1 cellular context compared by ENCODE assay signal in the genomic region with DNA sequence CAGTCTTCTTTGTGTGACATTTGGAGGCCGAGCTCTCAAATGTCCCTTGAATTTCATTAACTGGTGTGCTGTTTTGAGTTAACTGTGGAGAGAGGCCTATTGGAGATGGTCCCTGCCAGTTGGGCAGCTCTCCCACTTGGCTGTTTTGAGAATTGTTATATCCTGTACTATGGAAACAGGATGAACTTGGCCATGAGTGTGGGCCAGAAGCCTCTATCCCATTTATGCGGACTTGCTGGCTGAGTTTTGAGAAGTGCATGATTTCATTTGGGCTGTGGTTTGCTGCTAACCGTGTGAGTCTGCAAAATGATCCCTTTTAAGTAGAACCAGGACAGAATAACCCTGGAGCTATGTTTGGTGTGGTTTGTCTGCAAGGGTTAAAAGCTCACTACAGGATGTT.
TF ChIP-seq lines count a peak whose summit lies in the region.

No MANE protein-coding gene starts in this region.

TF ChIP-seq in GM23338, 12 proteins besides CTCF, POLR2A, EP300 and RAD21 (continued from another document):
- TF ChIP-seq, protein P1, sequence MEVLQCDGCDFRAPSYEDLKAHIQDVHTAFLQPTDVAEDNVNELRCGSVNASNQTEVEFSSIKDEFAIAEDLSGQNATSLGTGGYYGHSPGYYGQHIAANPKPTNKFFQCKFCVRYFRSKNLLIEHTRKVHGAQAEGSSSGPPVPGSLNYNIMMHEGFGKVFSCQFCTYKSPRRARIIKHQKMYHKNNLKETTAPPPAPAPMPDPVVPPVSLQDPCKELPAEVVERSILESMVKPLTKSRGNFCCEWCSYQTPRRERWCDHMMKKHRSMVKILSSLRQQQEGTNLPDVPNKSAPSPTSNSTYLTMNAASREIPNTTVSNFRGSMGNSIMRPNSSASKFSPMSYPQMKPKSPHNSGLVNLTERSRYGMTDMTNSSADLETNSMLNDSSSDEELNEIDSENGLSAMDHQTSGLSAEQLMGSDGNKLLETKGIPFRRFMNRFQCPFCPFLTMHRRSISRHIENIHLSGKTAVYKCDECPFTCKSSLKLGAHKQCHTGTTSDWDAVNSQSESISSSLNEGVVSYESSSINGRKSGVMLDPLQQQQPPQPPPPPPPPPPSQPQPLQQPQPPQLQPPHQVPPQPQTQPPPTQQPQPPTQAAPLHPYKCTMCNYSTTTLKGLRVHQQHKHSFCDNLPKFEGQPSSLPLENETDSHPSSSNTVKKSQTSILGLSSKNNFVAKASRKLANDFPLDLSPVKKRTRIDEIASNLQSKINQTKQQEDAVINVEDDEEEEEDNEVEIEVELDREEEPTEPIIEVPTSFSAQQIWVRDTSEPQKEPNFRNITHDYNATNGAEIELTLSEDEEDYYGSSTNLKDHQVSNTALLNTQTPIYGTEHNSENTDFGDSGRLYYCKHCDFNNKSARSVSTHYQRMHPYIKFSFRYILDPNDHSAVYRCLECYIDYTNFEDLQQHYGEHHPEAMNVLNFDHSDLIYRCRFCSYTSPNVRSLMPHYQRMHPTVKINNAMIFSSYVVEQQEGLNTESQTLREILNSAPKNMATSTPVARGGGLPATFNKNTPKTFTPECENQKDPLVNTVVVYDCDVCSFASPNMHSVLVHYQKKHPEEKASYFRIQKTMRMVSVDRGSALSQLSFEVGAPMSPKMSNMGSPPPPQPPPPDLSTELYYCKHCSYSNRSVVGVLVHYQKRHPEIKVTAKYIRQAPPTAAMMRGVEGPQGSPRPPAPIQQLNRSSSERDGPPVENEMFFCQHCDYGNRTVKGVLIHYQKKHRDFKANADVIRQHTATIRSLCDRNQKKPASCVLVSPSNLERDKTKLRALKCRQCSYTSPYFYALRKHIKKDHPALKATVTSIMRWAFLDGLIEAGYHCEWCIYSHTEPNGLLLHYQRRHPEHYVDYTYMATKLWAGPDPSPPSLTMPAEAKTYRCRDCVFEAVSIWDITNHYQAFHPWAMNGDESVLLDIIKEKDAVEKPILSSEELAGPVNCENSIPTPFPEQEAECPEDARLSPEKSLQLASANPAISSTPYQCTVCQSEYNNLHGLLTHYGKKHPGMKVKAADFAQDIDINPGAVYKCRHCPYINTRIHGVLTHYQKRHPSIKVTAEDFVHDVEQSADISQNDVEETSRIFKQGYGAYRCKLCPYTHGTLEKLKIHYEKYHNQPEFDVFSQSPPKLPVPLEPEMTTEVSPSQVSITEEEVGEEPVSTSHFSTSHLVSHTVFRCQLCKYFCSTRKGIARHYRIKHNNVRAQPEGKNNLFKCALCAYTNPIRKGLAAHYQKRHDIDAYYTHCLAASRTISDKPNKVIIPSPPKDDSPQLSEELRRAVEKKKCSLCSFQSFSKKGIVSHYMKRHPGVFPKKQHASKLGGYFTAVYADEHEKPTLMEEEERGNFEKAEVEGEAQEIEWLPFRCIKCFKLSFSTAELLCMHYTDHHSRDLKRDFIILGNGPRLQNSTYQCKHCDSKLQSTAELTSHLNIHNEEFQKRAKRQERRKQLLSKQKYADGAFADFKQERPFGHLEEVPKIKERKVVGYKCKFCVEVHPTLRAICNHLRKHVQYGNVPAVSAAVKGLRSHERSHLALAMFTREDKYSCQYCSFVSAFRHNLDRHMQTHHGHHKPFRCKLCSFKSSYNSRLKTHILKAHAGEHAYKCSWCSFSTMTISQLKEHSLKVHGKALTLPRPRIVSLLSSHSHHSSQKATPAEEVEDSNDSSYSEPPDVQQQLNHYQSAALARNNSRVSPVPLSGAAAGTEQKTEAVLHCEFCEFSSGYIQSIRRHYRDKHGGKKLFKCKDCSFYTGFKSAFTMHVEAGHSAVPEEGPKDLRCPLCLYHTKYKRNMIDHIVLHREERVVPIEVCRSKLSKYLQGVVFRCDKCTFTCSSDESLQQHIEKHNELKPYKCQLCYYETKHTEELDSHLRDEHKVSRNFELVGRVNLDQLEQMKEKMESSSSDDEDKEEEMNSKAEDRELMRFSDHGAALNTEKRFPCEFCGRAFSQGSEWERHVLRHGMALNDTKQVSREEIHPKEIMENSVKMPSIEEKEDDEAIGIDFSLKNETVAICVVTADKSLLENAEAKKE (CRISPR knock-in tag; IDR thresholded peaks at IDR 0.05) = no peak
- no peak for TF ChIP-seq NANOG (IDR thresholded peaks at IDR 0.05; ENCODE audit: borderline replicate concordance)
- no peak for TF ChIP-seq ZNF114 (CRISPR knock-in tag; IDR thresholded peaks at IDR 0.05)
TF ChIP-seq in GM23338: peak in this region for 0.
